Comparison of ENCODE assay signal across 9 cellular contexts in genomic region chr15:85623648-85624047, GRCh38.
DNase-seq lines count a peak whose midpoint lies in the region; ATAC-seq, FAIRE-seq and TF ChIP-seq lines count a peak whose summit lies in the region.
"Had no signal": no experiment of that assay in that cellular context is flagged by ENCODE, and none has a peak within 500 bp of the region (broad histone marks: within the 10 kb centered on the region; RNA-seq: fewer than 3 reads in every experiment).

No MANE protein-coding gene starts in this region.

- H3K9me3 ChIP-seq in thoracic aorta = no peaks in the 10 kb centered on the region

- no peaks in the 10 kb centered on the region for H3K9me3 Mint-ChIP-seq in activated CD8-positive, alpha-beta memory T cell treated with anti-CD3 and anti-CD28 coated beads, Interleukin-2, amount 10 ng/mL, durations not matched to agents 7 days and 5 days (ENCODE audit: low read depth)
- H3K9me3 Mint-ChIP-seq in activated CD4-positive, alpha-beta memory T cell treated with anti-CD3 and anti-CD28 coated beads for 36 hours = no peaks in the 10 kb centered on the region
- H3K9me3 Mint-ChIP-seq in immature natural killer cell = no peaks in the 10 kb centered on the region

- H3K27me3 Mint-ChIP-seq in activated CD8-positive, alpha-beta memory T cell treated with anti-CD3 and anti-CD28 coated beads, Interleukin-2, amount 10 ng/mL, durations not matched to agents 7 days and 5 days = no peaks in the 10 kb centered on the region
- no peaks in the 10 kb centered on the region for H3K27me3 Mint-ChIP-seq in activated CD4-positive, alpha-beta memory T cell treated with anti-CD3 and anti-CD28 coated beads for 36 hours
- peaks cover 3 to 8% (median 7%) of the 10 kb centered on the region in 3 donors for H3K27me3 Mint-ChIP-seq in immature natural killer cell (ENCODE audit: low read depth in 3 of 3)

- no peak overlapping the region for H3K4me3 Mint-ChIP-seq in activated CD8-positive, alpha-beta memory T cell treated with anti-CD3 and anti-CD28 coated beads, Interleukin-2, amount 10 ng/mL, durations not matched to agents 7 days and 5 days
- H3K4me3 Mint-ChIP-seq in activated CD4-positive, alpha-beta memory T cell treated with anti-CD3 and anti-CD28 coated beads for 36 hours = peak overlapping the region; percentile 25
- H3K4me3 Mint-ChIP-seq in immature natural killer cell = no peak overlapping the region

- intact Hi-C loops in activated CD4-positive, alpha-beta memory T cell treated with anti-CD3 and anti-CD28 coated beads for 36 hours (cut with micrococcal nuclease) = no loop called here

- no peak for DNase-seq in activated CD8-positive, alpha-beta memory T cell treated with anti-CD3 and anti-CD28 coated beads, Interleukin-2, amount 10 ng/mL, durations not matched to agents 7 days and 5 days
- no peak for DNase-seq in activated CD8-positive, alpha-beta memory T cell treated with anti-CD3 and anti-CD28 coated beads for 24 hours
- DNase-seq in activated CD4-positive, alpha-beta memory T cell treated with anti-CD3 and anti-CD28 coated beads for 36 hours = no peak
- DNase-seq in immature natural killer cell (no peak), thoracic aorta (ENCODE audit: low spot score) (no peak), HT-29 (ENCODE audit: low spot score) (no peak), GM19239 (ENCODE audit: insufficient read length, low spot score) (no peak), A172 (ENCODE audit: low spot score) (no peak)
- DNase-seq: activated effector memory CD4-positive, alpha-beta T cell treated with anti-CD3 and anti-CD28 coated beads, Interleukin-2, amount 50 U/mL, for 16 hours had no signal

- POLR2A ChIA-PET in activated CD4-positive, alpha-beta memory T cell treated with anti-CD3 and anti-CD28 coated beads for 36 hours (lab: Charles Lee) = interaction anchor here (1.4 to 1.9 kb wide), 2 partner anchors 16 to 80 kb away, joined by 3 to 7 read pairs; no protein-coding TSS in a partner anchor

- CTCF ChIA-PET in activated CD8-positive, alpha-beta memory T cell treated with anti-CD3 and anti-CD28 coated beads, Interleukin-2, amount 10 ng/mL, durations not matched to agents 7 days and 5 days (lab: Charles Lee) = interaction anchor here (0.9 to 1.8 kb wide), 6 partner anchors 16 to 327 kb away, joined by 3 to 6 read pairs (median 4); no protein-coding TSS in a partner anchor
- CTCF ChIA-PET in activated CD4-positive, alpha-beta memory T cell treated with anti-CD3 and anti-CD28 coated beads for 36 hours (lab: Charles Lee) = interaction anchor here (0.6 to 1.0 kb wide), 4 partner anchors 37 to 293 kb away, joined by 3 read pairs; no protein-coding TSS in a partner anchor

- no peak for ATAC-seq in activated CD8-positive, alpha-beta memory T cell treated with anti-CD3 and anti-CD28 coated beads, Interleukin-2, amount 10 ng/mL, durations not matched to agents 7 days and 5 days
- ATAC-seq in thoracic aorta (ENCODE audit: insufficient number of reproducible peaks, low FRiP score, low read depth) = peak; percentile 76

- peaks cover 11 to 50% of the 10 kb centered on the region in 2 donors for H3K4me1 ChIP-seq in thoracic aorta (ENCODE audit: control insufficient read depth in 1 of 2, low read depth in 2 of 2)

- TF ChIP-seq CTCF in thoracic aorta (IDR thresholded peaks at IDR 0.05) = no peak

- H3K4me3 ChIP-seq in thoracic aorta = peak overlapping the region; percentile 71

- FAIRE-seq in GM19239 (lab: Jason Lieb, UNC) = no peak

- H3K4me1 Mint-ChIP-seq in activated CD8-positive, alpha-beta memory T cell treated with anti-CD3 and anti-CD28 coated beads, Interleukin-2, amount 10 ng/mL, durations not matched to agents 7 days and 5 days = peaks cover 61% of the 10 kb centered on the region
- peaks cover 4% of the 10 kb centered on the region for H3K4me1 Mint-ChIP-seq in activated CD4-positive, alpha-beta memory T cell treated with anti-CD3 and anti-CD28 coated beads for 36 hours (ENCODE audit: low read depth)
- H3K4me1 Mint-ChIP-seq in immature natural killer cell = peaks cover 52 to 59% of the 10 kb centered on the region in 2 donors

- H3K27ac ChIP-seq in thoracic aorta = peak overlapping the region; percentile 49 to 92

- H3K27ac Mint-ChIP-seq in activated CD8-positive, alpha-beta memory T cell treated with anti-CD3 and anti-CD28 coated beads, Interleukin-2, amount 10 ng/mL, durations not matched to agents 7 days and 5 days = peak overlapping the region; percentile 18
- peak overlapping the region; percentile 18 for H3K27ac Mint-ChIP-seq in activated CD4-positive, alpha-beta memory T cell treated with anti-CD3 and anti-CD28 coated beads for 36 hours
- H3K27ac Mint-ChIP-seq in immature natural killer cell = peak overlapping the region in 5 of 6 donors; percentile 32 to 91 (median 63)

- no peaks in the 10 kb centered on the region for H3K27me3 ChIP-seq in thoracic aorta (replicated peaks; ENCODE audit: insufficient read depth)

- H3K36me3 ChIP-seq in thoracic aorta = no peaks in the 10 kb centered on the region

- peaks cover 43% of the 10 kb centered on the region for H3K36me3 Mint-ChIP-seq in activated CD8-positive, alpha-beta memory T cell treated with anti-CD3 and anti-CD28 coated beads, Interleukin-2, amount 10 ng/mL, durations not matched to agents 7 days and 5 days
- H3K36me3 Mint-ChIP-seq in activated CD4-positive, alpha-beta memory T cell treated with anti-CD3 and anti-CD28 coated beads for 36 hours = peaks cover 23% of the 10 kb centered on the region
- H3K36me3 Mint-ChIP-seq in immature natural killer cell = peaks cover 0 to 4% (median 0%) of the 10 kb centered on the region in 3 donors
